In genomic region chr1:70767377-70767776, GRCh38 we compare ENCODE assay signal across 26 cellular contexts.
A peak's percentile ranks its signal among the peaks of the same experiment; 100 is the strongest.
DNase-seq lines count a peak whose midpoint lies in the region; ATAC-seq, FAIRE-seq and TF ChIP-seq lines count a peak whose summit lies in the region.
"Had no signal": no experiment of that assay in that cellular context is flagged by ENCODE, and none has a peak within 500 bp of the region (broad histone marks: within the 10 kb centered on the region; RNA-seq: fewer than 3 reads in every experiment).

No MANE protein-coding gene starts in this region.

- ATAC-seq in HG03520 (IDR thresholded peaks at IDR 0.05; ENCODE audit: unreplicated experiment) (no peak), HG02885 (IDR thresholded peaks at IDR 0.05; ENCODE audit: poor library complexity, unreplicated experiment) (no peak)
- ATAC-seq: activated T-helper 17 cell treated with anti-CD3 and anti-CD28 coated beads, Interleukin-2, amount 50 U/mL, for 72 hours; HepG2; left lobe of liver; stimulated activated naive B cell treated with anti-CD40 and anti-IgM and Interleukin-4, amounts not matched to agents 10 μg/mL and 1 μg/mL and 100 μg/mL, for 72 hours had no signal

- H3K4me3 Mint-ChIP-seq in HFFc6: no peak overlapping the region
- H3K4me3 Mint-ChIP-seq: activated naive CD4-positive, alpha-beta T cell treated with anti-CD3 and anti-CD28 coated beads, Interleukin-2, amount 10 ng/mL, durations not matched to agents 7 days and 5 days; activated T-helper 17 cell treated with anti-CD3 and anti-CD28 coated beads, Interleukin-2, amount 50 U/mL, for 72 hours; stimulated activated naive B cell treated with anti-CD40 and anti-IgM and Interleukin-4, amounts not matched to agents 10 μg/mL and 1 μg/mL and 100 μg/mL, for 72 hours had no signal

- peaks cover 49% of the 10 kb centered on the region for H3K9me3 Mint-ChIP-seq in HFFc6

- FAIRE-seq in GM12892 (lab: Jason Lieb, UNC): no peak
- FAIRE-seq: HepG2 had no signal

- H3K36me3 Mint-ChIP-seq in HFFc6 (ENCODE audit: low read depth): peaks cover 30% of the 10 kb centered on the region
- H3K36me3 Mint-ChIP-seq: activated naive CD4-positive, alpha-beta T cell treated with anti-CD3 and anti-CD28 coated beads, Interleukin-2, amount 10 ng/mL, durations not matched to agents 7 days and 5 days; stimulated activated naive B cell treated with anti-CD40 and anti-IgM and Interleukin-4, amounts not matched to agents 10 μg/mL and 1 μg/mL and 100 μg/mL, for 72 hours had no signal

- no peaks in the 10 kb centered on the region for H3K27me3 Mint-ChIP-seq in HFFc6 (ENCODE audit: insufficient read depth)
- H3K27me3 Mint-ChIP-seq: activated naive CD4-positive, alpha-beta T cell treated with anti-CD3 and anti-CD28 coated beads, Interleukin-2, amount 10 ng/mL, durations not matched to agents 7 days and 5 days; activated T-helper 17 cell treated with anti-CD3 and anti-CD28 coated beads, Interleukin-2, amount 50 U/mL, for 72 hours; stimulated activated naive B cell treated with anti-CD40 and anti-IgM and Interleukin-4, amounts not matched to agents 10 μg/mL and 1 μg/mL and 100 μg/mL, for 72 hours had no signal

- H3K4me1 Mint-ChIP-seq in HFFc6 (ENCODE audit: low read depth): peaks cover 22% of the 10 kb centered on the region; the same call in 1 of the 2 replicates
- H3K4me1 Mint-ChIP-seq: activated naive CD4-positive, alpha-beta T cell treated with anti-CD3 and anti-CD28 coated beads, Interleukin-2, amount 10 ng/mL, durations not matched to agents 7 days and 5 days; activated T-helper 17 cell treated with anti-CD3 and anti-CD28 coated beads, Interleukin-2, amount 50 U/mL, for 72 hours; stimulated activated naive B cell treated with anti-CD40 and anti-IgM and Interleukin-4, amounts not matched to agents 10 μg/mL and 1 μg/mL and 100 μg/mL, for 72 hours had no signal

- peak overlapping the region; percentile 47; the same call in 1 of the 2 replicates for H3K27ac Mint-ChIP-seq in HFFc6
- H3K27ac Mint-ChIP-seq: activated naive CD4-positive, alpha-beta T cell treated with anti-CD3 and anti-CD28 coated beads, Interleukin-2, amount 10 ng/mL, durations not matched to agents 7 days and 5 days; activated T-helper 17 cell treated with anti-CD3 and anti-CD28 coated beads, Interleukin-2, amount 50 U/mL, for 72 hours; stimulated activated naive B cell treated with anti-CD40 and anti-IgM and Interleukin-4, amounts not matched to agents 10 μg/mL and 1 μg/mL and 100 μg/mL, for 72 hours had no signal

- H3K4me3 ChIP-seq in astrocyte of the spinal cord (ENCODE audit: low read depth, low read length): no peak overlapping the region
- H3K4me3 ChIP-seq: BLaER1 treated with 17β-estradiol and CSF1 and Interleukin-3, amounts not matched to agents 10 nM and 100 nM; breast epithelium; ovary; upper lobe of left lung had no signal

- in situ Hi-C loops in astrocyte of the spinal cord (cut with HindIII; ENCODE audit: low sequenced_read_pairs): no loop called here

- DNase-seq in AG08396 (ENCODE audit: low spot score) (peak; percentile 12), HFFc6 (peak; percentile 59), astrocyte of the spinal cord (ENCODE audit: low read depth, low spot score) (peak; percentile 13), myocyte (ENCODE audit: low read depth) (peak; percentile 50), GM12892 (ENCODE audit: insufficient read length) (no peak)
- DNase-seq in stimulated activated CD4-positive, alpha-beta T cell treated with anti-CD3 and anti-CD28 coated beads, Interleukin-12 subunit alpha, Interleukin-12 subunit beta, amount 100 ng/mL, for 4 hours: no peak
- DNase-seq: activated CD4-positive, alpha-beta T cell treated with anti-CD3 and anti-CD28 coated beads for 4 hours; activated naive CD4-positive, alpha-beta T cell treated with anti-CD3 and anti-CD28 coated beads, Interleukin-2, amount 10 ng/mL, durations not matched to agents 7 days and 5 days; DMS53; GOT3; Kasumi-1; NCI-H1436 treated with DMSO at 0.1 percent for 48 hours; NCI-H2081 treated with DMSO at 0.1 percent for 48 hours; NCI-H345; NCI-H82; ovary; stimulated activated naive B cell treated with anti-CD40 and anti-IgM and Interleukin-4, amounts not matched to agents 10 μg/mL and 1 μg/mL and 100 μg/mL, for 72 hours; upper lobe of left lung; WERI-Rb-1 had no signal

- no peak for TF ChIP-seq CTCF in HFFc6 (IDR thresholded peaks at IDR 0.05)
- TF ChIP-seq CTCF in astrocyte of the spinal cord (IDR thresholded peaks at IDR 0.05; ENCODE audit: low read depth, low read length): no peak

- no peak for TF ChIP-seq POLR2A in GM12892 (IDR thresholded peaks at IDR 0.05; ENCODE audit: low read depth, low read length)

Comparison
In these comparisons a context has a peak if more than half of its experiments do, and no peak if none do; other contexts are left out.
1. DNase-seq: peak in AG08396 (single experiment), HFFc6 (single experiment), astrocyte of the spinal cord (single experiment) and myocyte (single experiment); none in GM12892 (single experiment) and stimulated activated CD4-positive, alpha-beta T cell treated with anti-CD3 and anti-CD28 coated beads, Interleukin-12 subunit alpha, Interleukin-12 subunit beta, amount 100 ng/mL, for 4 hours (single experiment).